Comparison of ENCODE assay signal across 8 cellular contexts in genomic region chr11:119728651-119729580, GRCh38. TPM values are rescaled to one million over a fixed set of nuclear protein-coding genes. Genes with fewer than 3 reads are reported as not detected.
A peak's percentile ranks its signal among the peaks of the same experiment; 100 is the strongest.
DNase-seq lines count a peak whose midpoint lies in the region; ATAC-seq and TF ChIP-seq lines count a peak whose summit lies in the region.

Gene NECTIN1 (minus strand): TSS chr11:119729200. CDS start chr11:119728553, 647 bp downstream.

- peaks cover 4% of the 10 kb centered on the region for H3K27me3 Mint-ChIP-seq in endothelial cell (ENCODE audit: unreplicated experiment)

- H3K9me3 Mint-ChIP-seq in endothelial cell (ENCODE audit: unreplicated experiment) = no peaks in the 10 kb centered on the region

- peak; percentile 80 for ATAC-seq in GM19438 (IDR thresholded peaks at IDR 0.05; ENCODE audit: low read depth, unreplicated experiment)
- peak; percentile 85 for ATAC-seq in HG03571 (IDR thresholded peaks at IDR 0.05; ENCODE audit: unreplicated experiment)

- H3K4me1 Mint-ChIP-seq in endothelial cell (ENCODE audit: unreplicated experiment) = peaks cover 29% of the 10 kb centered on the region

- H3K27ac Mint-ChIP-seq in endothelial cell (ENCODE audit: unreplicated experiment) = no peak within 1 kb of the TSS

- peak; percentile 89 for TF ChIP-seq CTCF in endothelial cell (IDR thresholded peaks at IDR 0.05; ENCODE audit: unreplicated experiment)

- DNase-seq in COR-L47 (lab: John Stamatoyannopoulos, UW) (peak; percentile 83), NOMO-1 treated with dmso at 0.1 percent for 144 hours (lab: John Stamatoyannopoulos, UW; ENCODE audit: unreplicated experiment) (peak; percentile 70), endothelial cell (ENCODE audit: low spot score) (peak; percentile 99), middle frontal gyrus (ENCODE audit: extremely low spot score, low spot score) (peak; percentile 85)
- peak; percentile 88 for DNase-seq in activated CD8-positive, alpha-beta memory T cell treated with anti-CD3 and anti-CD28 coated beads, Interleukin-2, amount 50 U/mL, for 4 hours
- peak; percentile 73 for DNase-seq in stimulated activated CD8-positive, alpha-beta memory T cell treated with anti-CD3 and anti-CD28 coated beads, Interleukin-15, amount 100 ng/mL, for 48 hours (ENCODE audit: low read depth in 2 of 2)

- peak within 1 kb of the TSS; percentile 96 for H3K4me3 Mint-ChIP-seq in endothelial cell (ENCODE audit: unreplicated experiment)

- no peaks in the 10 kb centered on the region for H3K36me3 Mint-ChIP-seq in endothelial cell (ENCODE audit: low read depth, unreplicated experiment)

RNA-seq across cellular contexts. Expression of gene NECTIN1, which starts in this region (rescaled TPM):
- 17.9 TPM for total RNA-seq in endothelial cell (ENCODE audit: unreplicated experiment)

Comparison
In these comparisons a context has a peak if more than half of its experiments do, and no peak if none do; other contexts are left out.
1. Peak in every context shown above with its lines: DNase-seq and ATAC-seq.